In the genomic region with DNA sequence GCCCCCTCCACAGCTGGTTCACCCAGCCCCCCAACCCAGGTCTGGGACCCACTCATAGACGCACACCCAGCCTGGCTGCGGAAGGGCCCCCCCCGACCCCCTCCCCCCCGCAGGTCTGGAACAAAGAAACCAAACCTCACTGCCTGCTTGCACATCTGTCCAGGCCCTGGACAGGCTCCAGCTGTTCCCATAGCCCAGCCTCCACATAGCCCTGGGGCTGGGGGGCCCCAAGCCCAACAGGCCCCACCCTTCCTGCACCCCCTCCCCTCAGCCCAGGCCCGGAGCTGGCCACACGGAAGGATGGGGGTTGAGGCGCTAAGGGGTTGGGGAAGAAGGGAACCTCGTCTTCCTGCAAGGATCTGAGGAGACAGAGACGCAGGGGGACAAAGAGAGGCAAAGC, we compare ENCODE assay signal across 1 cellular context.
TF ChIP-seq lines count a peak whose summit lies in the region.

No MANE protein-coding gene starts in this region.

TF ChIP-seq in IMR-90, 13 proteins besides CTCF, POLR2A, EP300 and RAD21:
- TF ChIP-seq SMC3 (IDR thresholded peaks at IDR 0.05; ENCODE audit: low read depth, low read length) (no peak), MAZ (IDR thresholded peaks at IDR 0.05; ENCODE audit: borderline replicate concordance, low read depth, low read length) (0 out of 2 replicates have a peak, but pooled peaks have one; percentile 11)
